In genomic region chr11:44842219-44842618, GRCh38 we compare ENCODE assay signal across 16 cellular contexts.
DNase-seq lines count a peak whose midpoint lies in the region; ATAC-seq and TF ChIP-seq lines count a peak whose summit lies in the region.
"Had no signal": no experiment of that assay in that cellular context is flagged by ENCODE, and none has a peak within 500 bp of the region (broad histone marks: within the 10 kb centered on the region; RNA-seq: fewer than 3 reads in every experiment).

No MANE protein-coding gene starts in this region.

- no peaks in the 10 kb centered on the region for H3F3A ChIP-seq in GM23338 (replicated peaks; ENCODE audit: low read depth)

- ATAC-seq in GM23338 (no peak), HG03095 (IDR thresholded peaks at IDR 0.05; ENCODE audit: unreplicated experiment) (no peak), GM19467 (IDR thresholded peaks at IDR 0.05; ENCODE audit: unreplicated experiment) (no peak)
- ATAC-seq: left lobe of liver had no signal

- H3K9me2 ChIP-seq in GM23338 (ENCODE audit: insufficient read depth): no peaks in the 10 kb centered on the region

- H3K4me1 ChIP-seq in GM23338 (ENCODE audit: insufficient read depth): peaks cover 9% of the 10 kb centered on the region; the same call in 1 of the 2 replicates

- no peaks in the 10 kb centered on the region for H3K27me3 ChIP-seq in GM23338 (ENCODE audit: insufficient read depth)
- H3K27me3 ChIP-seq: thyroid gland had no signal

- H3K27ac Mint-ChIP-seq in brain: peak overlapping the region in 3 of 5 experiments; percentile 22 to 77 (median 62)
- no peak overlapping the region for H3K27ac Mint-ChIP-seq in GM23338
- H3K27ac Mint-ChIP-seq: activated naive CD4-positive, alpha-beta T cell treated with anti-CD3 and anti-CD28 coated beads, Interleukin-2, amount 10 ng/mL, durations not matched to agents 7 days and 5 days; nephron progenitor cell had no signal

- no peak overlapping the region for H2AFZ ChIP-seq in GM23338

- H3K27ac ChIP-seq in GM23338 (ENCODE audit: low read depth) (no peak overlapping the region), coronary artery (no peak overlapping the region)
- H3K27ac ChIP-seq: thyroid gland had no signal

- H3K36me3 Mint-ChIP-seq in brain (peaks cover 55% of the 10 kb centered on the region), GM23338 (ENCODE audit: low read depth) (peaks cover 35% of the 10 kb centered on the region)

- no peaks in the 10 kb centered on the region for H4K20me1 ChIP-seq in GM23338 (replicated peaks; ENCODE audit: insufficient read depth)

- DNase-seq in HS-5 (ENCODE audit: low read depth): peak; percentile 91
- DNase-seq in iris pigment epithelial cell (ENCODE audit: low read depth): peak; percentile 92
- no peak for DNase-seq in GM23338 (ENCODE audit: low spot score)
- DNase-seq in coronary artery (ENCODE audit: low spot score): no peak
- DNase-seq: activated naive CD4-positive, alpha-beta T cell treated with anti-CD3 and anti-CD28 coated beads, Interleukin-2, amount 10 ng/mL, durations not matched to agents 7 days and 5 days; dermis blood vessel endothelial cell; DMS53; NCI-H1048; NCI-H510A; nephron progenitor cell; thyroid gland had no signal

- H3K4me3 ChIP-seq in GM23338: no peak overlapping the region
- no peak overlapping the region for H3K4me3 ChIP-seq in coronary artery
- H3K4me3 ChIP-seq: skin epidermis, thyroid gland had no signal

- TF ChIP-seq CTCF in brain (conservative IDR thresholded peaks at IDR 0.05) (no peak), GM23338 (conservative IDR thresholded peaks at IDR 0.05; ENCODE audit: low read depth in 2 of 2) (no peak), coronary artery (IDR thresholded peaks at IDR 0.05) (no peak)

- H3K4me2 ChIP-seq in GM23338: no peak overlapping the region

- H3K4me3 Mint-ChIP-seq in brain (no peak overlapping the region), GM23338 (no peak overlapping the region)
- H3K4me3 Mint-ChIP-seq: activated naive CD4-positive, alpha-beta T cell treated with anti-CD3 and anti-CD28 coated beads, Interleukin-2, amount 10 ng/mL, durations not matched to agents 7 days and 5 days; nephron progenitor cell had no signal

- H3K36me3 ChIP-seq in GM23338 (ENCODE audit: insufficient read depth): no peaks in the 10 kb centered on the region; the same call in 1 of the 2 replicates
- H3K36me3 ChIP-seq: thyroid gland had no signal

- no peaks in the 10 kb centered on the region for H3K79me2 ChIP-seq in GM23338 (replicated peaks; ENCODE audit: insufficient read depth)

- H3K27me3 Mint-ChIP-seq in brain (peaks cover 7% of the 10 kb centered on the region), GM23338 (ENCODE audit: insufficient read depth, low read depth, poor library complexity) (peaks cover 11% of the 10 kb centered on the region)

- H3K4me1 Mint-ChIP-seq in brain: peaks cover 37% of the 10 kb centered on the region
- H3K4me1 Mint-ChIP-seq in GM23338: peaks cover 48% of the 10 kb centered on the region
- H3K4me1 Mint-ChIP-seq: activated naive CD4-positive, alpha-beta T cell treated with anti-CD3 and anti-CD28 coated beads, Interleukin-2, amount 10 ng/mL, durations not matched to agents 7 days and 5 days had no signal

- peaks cover 20 to 64% (median 32%) of the 10 kb centered on the region in 5 experiments for H3K9me3 Mint-ChIP-seq in brain
- H3K9me3 Mint-ChIP-seq in GM23338: peaks cover 30% of the 10 kb centered on the region

TF ChIP-seq in GM23338, 12 proteins besides CTCF, POLR2A, EP300 and RAD21:
- TF ChIP-seq POLR2AphosphoS5 (IDR thresholded peaks at IDR 0.05; ENCODE audit: low read depth): no peak
- TF ChIP-seq STAT1 (IDR thresholded peaks at IDR 0.05; ENCODE audit: unreplicated experiment): no peak
- TF ChIP-seq EZH2 (IDR thresholded peaks at IDR 0.05; ENCODE audit: low read depth, unreplicated experiment): no peak
- no peak for TF ChIP-seq ZNF331 (CRISPR knock-in tag; IDR thresholded peaks at IDR 0.05; ENCODE audit: low read depth)
- TF ChIP-seq ZNF114 (CRISPR knock-in tag; IDR thresholded peaks at IDR 0.05): no peak

Comparison
In these comparisons a context has a peak if more than half of its experiments do, and no peak if none do; other contexts are left out.
1. DNase-seq: peak in HS-5 (single experiment) and iris pigment epithelial cell (single experiment); none in GM23338 (single experiment) and coronary artery (single experiment).